1 cellular context compared by ENCODE assay signal in the genomic region with DNA sequence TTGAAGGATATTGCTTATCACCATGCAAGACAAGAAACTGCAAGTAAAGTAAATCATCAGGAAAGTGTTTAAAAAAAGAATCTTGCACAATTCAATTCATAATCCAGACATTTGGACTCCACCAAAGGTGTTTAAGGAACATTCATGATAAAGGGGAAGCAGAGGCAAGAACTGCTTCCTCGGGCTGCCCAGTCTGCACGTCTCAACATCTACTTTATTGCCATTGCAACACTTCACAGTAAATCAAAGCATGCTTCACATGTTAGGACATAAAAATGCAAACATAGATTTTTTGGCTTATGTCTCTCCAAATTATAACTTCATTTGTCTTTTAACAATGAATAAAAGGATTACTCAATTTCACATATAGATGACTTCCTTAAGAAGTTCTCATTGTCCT.
TF ChIP-seq lines count a peak whose summit lies in the region.

No MANE protein-coding gene starts in this region.

TF ChIP-seq in endothelial cell of umbilical vein, 7 proteins besides CTCF, POLR2A, EP300 and RAD21 (continued from another document):
- TF ChIP-seq FOS (IDR thresholded peaks at IDR 0.05; ENCODE audit: borderline replicate concordance, insufficient read depth, low read length) (no peak), MYC (IDR thresholded peaks at IDR 0.05; ENCODE audit: low read depth, low read length) (no peak), JUN (IDR thresholded peaks at IDR 0.05; ENCODE audit: borderline replicate concordance, insufficient read depth, insufficient read length, low read depth) (no peak), GATA2 (IDR thresholded peaks at IDR 0.05; ENCODE audit: insufficient read depth, insufficient read length, low read depth, low read length) (no peak)
